8 cellular contexts compared by ENCODE assay signal in the genomic region with DNA sequence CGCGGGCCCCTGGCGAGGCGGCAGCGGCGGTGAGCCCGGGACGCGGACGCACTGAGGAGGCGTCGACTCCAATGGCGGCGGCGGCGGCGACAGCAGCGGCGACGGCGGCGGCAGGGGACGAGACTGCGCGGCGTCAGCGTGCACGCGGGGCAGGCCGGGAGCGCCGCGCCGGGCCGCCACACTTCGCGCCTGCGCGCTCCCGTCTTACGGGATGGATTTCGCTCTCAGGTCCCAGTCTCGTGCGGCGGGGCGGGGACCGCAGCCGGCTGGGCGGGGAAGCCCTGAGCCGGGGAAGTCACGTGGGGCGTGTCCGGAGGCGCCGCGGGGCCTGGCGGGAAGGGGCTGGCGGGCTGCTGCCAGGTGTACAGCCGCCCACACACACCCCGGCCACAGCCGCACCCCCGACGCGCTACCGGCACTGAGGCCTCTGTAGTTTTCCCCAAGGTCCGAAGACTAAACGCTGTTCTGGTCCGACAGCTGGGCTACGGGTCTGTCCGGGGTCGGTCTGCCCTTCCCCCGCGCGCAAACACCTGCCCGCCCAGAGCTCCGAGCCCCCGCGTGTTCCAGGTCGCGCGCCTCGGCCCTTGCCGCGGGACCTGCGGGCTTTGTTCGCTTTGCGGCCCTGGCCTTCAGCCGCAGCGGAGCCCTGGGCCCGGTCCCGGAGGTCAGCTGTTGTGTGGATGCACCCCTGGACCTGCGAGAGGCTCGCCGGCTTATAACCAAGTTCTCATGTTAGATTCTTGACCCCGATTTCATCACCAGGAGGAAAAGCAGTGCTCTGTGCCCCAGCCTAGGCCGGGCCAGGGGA. TPM values are rescaled to one million over a fixed set of nuclear protein-coding genes. Genes with fewer than 3 reads are reported as not detected.
A peak's percentile ranks its signal among the peaks of the same experiment; 100 is the strongest.
DNase-seq lines count a peak whose midpoint lies in the region; ATAC-seq and TF ChIP-seq lines count a peak whose summit lies in the region.

A gene (minus strand): TSS at position 91 of the 808 bp plus-strand sequence. CDS start 239 bp downstream, outside the sequence.

- H3K36me3 ChIP-seq in IMR-90 (ENCODE audit: control insufficient read depth, insufficient read depth, low read length) = peaks cover 18% of the 10 kb centered on the region
- peaks cover 44% of the 10 kb centered on the region for H3K36me3 ChIP-seq in OCI-LY7 (ENCODE audit: insufficient read depth, low read length)

- peak within 1 kb of the TSS; percentile 71 for H3K23ac ChIP-seq in IMR-90 (ENCODE audit: low read depth, low read length)

- peak within 1 kb of the TSS; percentile 93 for H2AK9ac ChIP-seq in IMR-90 (replicated peaks; ENCODE audit: low read depth, low read length, poor library complexity)

- CTCF ChIA-PET in IMR-90 (lab: Yijun Ruan, JAX) = interaction anchor here (1.1 kb wide), 1 partner anchor 9 kb away, joined by 3 read pairs; no protein-coding TSS in a partner anchor
- CTCF ChIA-PET in OCI-LY7 (lab: Charles Lee; ENCODE audit: unreplicated experiment) = interaction anchor here (0.5 kb wide), 1 partner anchor 1201 kb away, joined by 8 read pairs; no protein-coding TSS in a partner anchor

- BruUV-seq in IMR-90 (replicated peaks; lab: Mats Ljungman, UMichigan) (no TSS peak), OCI-LY7 (replicated peaks; lab: Mats Ljungman, UMichigan) (TSS peak; percentile 93)

- H3K79me2 ChIP-seq in OCI-LY7 (ENCODE audit: insufficient read depth, low read depth, low read length) = peaks cover 45% of the 10 kb centered on the region

- H3K56ac ChIP-seq in IMR-90 (ENCODE audit: extremely low read depth, insufficient read depth, low read length) = peak within 1 kb of the TSS; percentile 48

- peak within 1 kb of the TSS; percentile 93 for H4K5ac ChIP-seq in IMR-90 (ENCODE audit: low read depth, low read length)

- peak; percentile 61; the same call in 1 of the 2 replicates for TF ChIP-seq POLR2A in IMR-90 (IDR thresholded peaks at IDR 0.05; ENCODE audit: low read depth, low read length)

- H3K9me3 ChIP-seq in IMR-90 (ENCODE audit: control insufficient read depth, insufficient read depth, low read length) = no peaks in the 10 kb centered on the region
- no peaks in the 10 kb centered on the region for H3K9me3 ChIP-seq in OCI-LY7 (ENCODE audit: low read length)
- no peaks in the 10 kb centered on the region for H3K9me3 ChIP-seq in mononuclear cell (ENCODE audit: low read depth, low read length)

- ATAC-seq in GM21529 (IDR thresholded peaks at IDR 0.05; ENCODE audit: unreplicated experiment) = peak; percentile 86
- ATAC-seq in IMR-90 (ENCODE audit: low read depth) = peak; percentile 96

- 1% methylated on average over 48 of the region's 96 CpGs; no CpG with 5 or more reads in 1 of the 2 experiments for WGBS in IMR-90 (ENCODE audit: extremely low coverage in 2 of 2, insufficient read length in 1 of 2), 2 experiments

- peak within 1 kb of the TSS; percentile 74 for H3K14ac ChIP-seq in IMR-90 (replicated peaks; ENCODE audit: low read depth, low read length)

- TF ChIP-seq CTCF in IMR-90 (conservative IDR thresholded peaks at IDR 0.05; ENCODE audit: low read depth, low read length) (no peak), OCI-LY7 (conservative IDR thresholded peaks at IDR 0.05; ENCODE audit: low read length) (no peak)

- peak within 1 kb of the TSS; percentile 79 for H3K27ac ChIP-seq in IMR-90 (ENCODE audit: insufficient read depth, low read length)
- peak within 1 kb of the TSS; percentile 62 for H3K27ac ChIP-seq in OCI-LY7 (ENCODE audit: low read depth, low read length, poor library complexity, severe bottlenecking)

- H4K91ac ChIP-seq in IMR-90 (ENCODE audit: insufficient read depth, low read depth, low read length) = peak within 1 kb of the TSS; percentile 81

- H4K8ac ChIP-seq in IMR-90 (ENCODE audit: low read depth in 2 of 2, low read length in 2 of 2) = peak within 1 kb of the TSS; percentile 86 to 96

- H3K4me2 ChIP-seq in IMR-90 (ENCODE audit: low read depth, low read length) = peak within 1 kb of the TSS; percentile 96
- peak within 1 kb of the TSS; percentile 92 for H3K4me2 ChIP-seq in OCI-LY7 (ENCODE audit: low read length)

- H2AK5ac ChIP-seq in IMR-90 (ENCODE audit: low read depth, low read length) = peak within 1 kb of the TSS; percentile 27

- peak within 1 kb of the TSS; percentile 88 for H3K4ac ChIP-seq in IMR-90 (ENCODE audit: low read depth, low read length)

- H3K18ac ChIP-seq in IMR-90 (ENCODE audit: low read depth, low read length) = no peak within 1 kb of the TSS

- H3K4me1 ChIP-seq in IMR-90 (ENCODE audit: control insufficient read depth, insufficient read depth, low read length) (peaks cover 6% of the 10 kb centered on the region), OCI-LY7 (ENCODE audit: insufficient read depth, low read length, poor library complexity, severe bottlenecking) (peaks cover 23% of the 10 kb centered on the region), mononuclear cell (ENCODE audit: insufficient read depth, low read length) (peaks cover 36% of the 10 kb centered on the region)

- dilution Hi-C loops in IMR-90 (cut with HindIII; ENCODE audit: low sequenced_read_pairs, unreplicated experiment) = no loop called here

- H3K9ac ChIP-seq in IMR-90 (ENCODE audit: low read depth, low read length) = peak within 1 kb of the TSS; percentile 86

- H2BK15ac ChIP-seq in IMR-90 (ENCODE audit: low read depth, low read length) = no peak within 1 kb of the TSS

- peak within 1 kb of the TSS; percentile 64 for H2BK120ac ChIP-seq in IMR-90 (ENCODE audit: low read depth, low read length)

- H3K79me1 ChIP-seq in IMR-90 (ENCODE audit: low read depth in 1 of 2, low read length in 2 of 2) = peaks cover 18 to 38% of the 10 kb centered on the region in 2 experiments

- intact Hi-C loops in IMR-90 (cut with micrococcal nuclease) (loop anchor here (5.0 kb wide), 1 partner anchor 56 kb away; a partner anchor contains a TSS), OCI-LY7 (cut with micrococcal nuclease; ENCODE audit: unreplicated experiment) (loop anchor here (5.0 kb wide), 1 partner anchor 56 kb away; a partner anchor contains a TSS)

- peaks cover 40% of the 10 kb centered on the region for H4K20me1 ChIP-seq in IMR-90 (ENCODE audit: insufficient read depth, low read length)
- peaks cover 19% of the 10 kb centered on the region for H4K20me1 ChIP-seq in OCI-LY7 (ENCODE audit: insufficient read depth, low read length)

- no peak within 1 kb of the TSS for H2BK5ac ChIP-seq in IMR-90 (ENCODE audit: low read depth, low read length, poor library complexity, severe bottlenecking)

- POLR2A ChIA-PET in IMR-90 (lab: Charles Lee; ENCODE audit: unreplicated experiment) (no interaction called here), OCI-LY7 (lab: Charles Lee) (no interaction called here)

- H3K9me1 ChIP-seq in IMR-90 (ENCODE audit: insufficient read depth, low read length) = peaks cover 6% of the 10 kb centered on the region; the same call in 1 of the 2 replicates

- H3K27me3 ChIP-seq in IMR-90 (ENCODE audit: control insufficient read depth, insufficient read depth, low read length) = peaks cover 16% of the 10 kb centered on the region; the same call in 1 of the 2 replicates
- H3K27me3 ChIP-seq in mononuclear cell (ENCODE audit: insufficient read depth, low read length) = no peaks in the 10 kb centered on the region

- peak; percentile 82 for DNase-seq in DMS 273 treated with DMSO at 0.1 percent for 48 hours (lab: John Stamatoyannopoulos, UW)
- peak; percentile 90 for DNase-seq in IMR-90
- DNase-seq in OCI-LY7 (ENCODE audit: low spot score) = peak; percentile 98
- peak; percentile 92 for DNase-seq in activated T-cell treated with anti-CD3 and anti-CD28 coated beads for 1 hour (ENCODE audit: low read depth)
- DNase-seq in epidermal melanocyte (ENCODE audit: insufficient read length, low spot score) = peak; percentile 98
- peak; percentile 94 to 96 for DNase-seq in stimulated activated CD8-positive, alpha-beta memory T cell treated with anti-CD3 and anti-CD28 coated beads, Interleukin-2, amount 100 ng/mL, for 48 hours (ENCODE audit: low read depth in 2 of 2)

- H2BK20ac ChIP-seq in IMR-90 (ENCODE audit: low read depth, low read length) = no peak within 1 kb of the TSS

- peak within 1 kb of the TSS; percentile 99 for H2AFZ ChIP-seq in IMR-90 (replicated peaks; ENCODE audit: low read length, poor library complexity)
- peak within 1 kb of the TSS; percentile 77; the same call in 1 of the 2 replicates for H2AFZ ChIP-seq in OCI-LY7 (ENCODE audit: low read length)

- H3K9me2 ChIP-seq in OCI-LY7 (ENCODE audit: insufficient read depth, low read length) = no peaks in the 10 kb centered on the region

- H3K4me3 ChIP-seq in IMR-90 (ENCODE audit: insufficient read depth, low read depth, low read length) (peak within 1 kb of the TSS; percentile 89), OCI-LY7 (ENCODE audit: low read depth, low read length, poor library complexity, severe bottlenecking) (peak within 1 kb of the TSS; percentile 100), mononuclear cell (ENCODE audit: low read length) (peak within 1 kb of the TSS; percentile 72)

- no peak for TF ChIP-seq RAD21 in IMR-90 (IDR thresholded peaks at IDR 0.05; ENCODE audit: low read length)

- in situ Hi-C loops in IMR-90 (cut with MboI; ENCODE audit: low sequenced_read_pairs) = no loop called here

TF ChIP-seq in IMR-90, 13 proteins besides CTCF, POLR2A, EP300 and RAD21 (continues in another document):
- TF ChIP-seq BHLHE40 (IDR thresholded peaks at IDR 0.05; ENCODE audit: low read depth, low read length) (peak; percentile 99), MAFK (IDR thresholded peaks at IDR 0.05; ENCODE audit: low read depth, low read length) (no peak), MXI1 (IDR thresholded peaks at IDR 0.05; ENCODE audit: borderline replicate concordance, low read depth, low read length) (peak; percentile 94), SMC3 (IDR thresholded peaks at IDR 0.05; ENCODE audit: low read depth, low read length) (no peak), NFE2L2 (IDR thresholded peaks at IDR 0.05; ENCODE audit: low read depth, low read length) (no peak), RCOR1 (IDR thresholded peaks at IDR 0.05; ENCODE audit: insufficient replicate concordance, low read length) (no peak)
- TF ChIP-seq, protein P1, sequence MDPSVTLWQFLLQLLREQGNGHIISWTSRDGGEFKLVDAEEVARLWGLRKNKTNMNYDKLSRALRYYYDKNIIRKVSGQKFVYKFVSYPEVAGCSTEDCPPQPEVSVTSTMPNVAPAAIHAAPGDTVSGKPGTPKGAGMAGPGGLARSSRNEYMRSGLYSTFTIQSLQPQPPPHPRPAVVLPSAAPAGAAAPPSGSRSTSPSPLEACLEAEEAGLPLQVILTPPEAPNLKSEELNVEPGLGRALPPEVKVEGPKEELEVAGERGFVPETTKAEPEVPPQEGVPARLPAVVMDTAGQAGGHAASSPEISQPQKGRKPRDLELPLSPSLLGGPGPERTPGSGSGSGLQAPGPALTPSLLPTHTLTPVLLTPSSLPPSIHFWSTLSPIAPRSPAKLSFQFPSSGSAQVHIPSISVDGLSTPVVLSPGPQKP (IDR thresholded peaks at IDR 0.05; ENCODE audit: borderline replicate concordance, low read depth, low read length) = no peak

RNA-seq across cellular contexts. Expression of the gene that starts here (rescaled TPM):
- 10.9 and 13.9 TPM in 2 replicates for total RNA-seq in IMR-90 (2012; rRNA removed)
- 21.3 and 22.6 TPM in 2 replicates for polyA plus RNA-seq in IMR-90 (2012; rRNA removed)
- polyA plus RNA-seq in IMR-90 (2012; cell fraction: cytosol; rRNA removed) = 11.8 and 17.6 TPM in 2 replicates
- polyA plus RNA-seq in IMR-90 (2012; cell fraction: nucleus; rRNA removed; ENCODE audit: low replicate concordance) = 28.4 and 31.6 TPM in 2 replicates
- 26.7 and 31.3 TPM in 2 replicates for total RNA-seq in OCI-LY7 (2014; rRNA removed; shearing (Covaris generic))
- total RNA-seq in OCI-LY7 (2022) = 42.3 and 42.7 TPM in 2 replicates
- 34.0 TPM for total RNA-seq in mononuclear cell

Comparison
In these comparisons a context has a peak if more than half of its experiments do, and no peak if none do; other contexts are left out.
1. Peak in every context shown above with its lines: DNase-seq, ATAC-seq, H3K4me3 ChIP-seq and H3K27ac ChIP-seq.